ENCODE assay signal across 14 cellular contexts in genomic region chr1:178847919-178848318, GRCh38. TPM values are rescaled to one million over a fixed set of nuclear protein-coding genes. Genes with fewer than 3 reads are reported as not detected.
DNase-seq lines count a peak whose midpoint lies in the region; ATAC-seq, FAIRE-seq and TF ChIP-seq lines count a peak whose summit lies in the region.
"Not testable (repeated sequence)": the region's sequence is repeated elsewhere in the genome, so short reads cannot be mapped to it uniquely, and the experiment has no call there.
"Had no signal": no experiment of that assay in that cellular context is flagged by ENCODE, and none has a peak within 500 bp of the region (broad histone marks: within the 10 kb centered on the region; RNA-seq: fewer than 3 reads in every experiment).

No MANE protein-coding gene starts in this region.

- H3F3A ChIP-seq in PC-9 (ENCODE audit: insufficient read depth, low read depth) = peaks cover 31% of the 10 kb centered on the region

- not testable (repeated sequence) for H3K9ac ChIP-seq in K562 (ENCODE audit: insufficient read depth in 1 of 2, low read depth in 2 of 2, low read length in 2 of 2)

- TF ChIP-seq EP300 in K562 (IDR thresholded peaks at IDR 0.05; ENCODE audit: low read length) = not testable (repeated sequence)

- H3K9me3 Mint-ChIP-seq in activated B cell treated with CpG ODN at 0.5 μM for 24 hours, memory B cell: not testable (repeated sequence)

- not testable (repeated sequence) for FAIRE-seq in K562 (lab: Jason Lieb, UNC)

- CTCF ChIA-PET in HEK293 (lab: Yijun Ruan, JAX); activated B cell treated with CpG ODN at 0.5 μM for 24 hours (lab: Charles Lee); K562 (lab: Yijun Ruan, JAX; ENCODE audit: low intra/inter-chr PET ratio): not testable (repeated sequence)
- CTCF ChIA-PET in PC-9 (lab: Charles Lee) = interaction anchor here (0.7 kb wide), 2 partner anchors 98 to 310 kb away, joined by 3 read pairs; no protein-coding TSS in a partner anchor

- H3K4me1 ChIP-seq in ACC112 (ENCODE audit: control insufficient read depth, insufficient read depth, low read length, unreplicated experiment) = peaks cover 13% of the 10 kb centered on the region
- peaks cover 20% of the 10 kb centered on the region for H3K4me1 ChIP-seq in HEK293 (ENCODE audit: control insufficient read depth, insufficient read depth, low read length)
- peaks cover 18% of the 10 kb centered on the region for H3K4me1 ChIP-seq in PC-9 (replicated peaks; ENCODE audit: insufficient read depth)
- H3K4me1 ChIP-seq in K562 (replicated peaks in 1 of 2; ENCODE audit: control insufficient read depth in 2 of 2, insufficient read depth in 2 of 2, low read length in 2 of 2) = not testable (repeated sequence)
- peaks cover 12 to 16% of the 10 kb centered on the region in 2 donors for H3K4me1 ChIP-seq in thyroid gland

- not testable (repeated sequence) for H3K9me2 ChIP-seq in PC-9 (ENCODE audit: insufficient read depth)

- POLR2A ChIA-PET in HEK293 (lab: Yijun Ruan, JAX) (interaction anchor here (0.9 kb wide), 1 partner anchor 16 kb away, joined by 3 read pairs; no protein-coding TSS in a partner anchor), activated B cell treated with CpG ODN at 0.5 μM for 24 hours (lab: Charles Lee) (interaction anchor here (1.4 kb wide), 1 partner anchor 13 kb away, joined by 5 read pairs; no protein-coding TSS in a partner anchor)
- POLR2A ChIA-PET in PC-9 (lab: Charles Lee; ENCODE audit: unreplicated experiment); K562 (lab: Yijun Ruan, JAX): not testable (repeated sequence)

- DNase-seq in Caki2 (ENCODE audit: low read depth) = peak; percentile 2
- not testable (repeated sequence) for DNase-seq in PC-9; activated B cell treated with CpG ODN at 0.5 μM for 24 hours; K562 (ENCODE audit: extremely low read depth in 1 of 4, low spot score in 3 of 4); memory B cell (ENCODE audit: low spot score in 2 of 2); thyroid gland

- H3K27ac ChIP-seq in ACC112 (ENCODE audit: low read depth, low read length) (peak overlapping the region; percentile 28; the same call in 1 of the 2 replicates), PC-9 (peak overlapping the region; percentile 45; the same call in 1 of the 2 replicates), thyroid gland (peak overlapping the region; percentile 0 to 62 (median 51))
- not testable (repeated sequence) for H3K27ac ChIP-seq in HEK293 (ENCODE audit: extremely low read depth, low read depth, low read length); K562 (ENCODE audit: extremely low read depth, low read depth, low read length)

- in situ Hi-C loops in Caki2 (cut with HindIII; ENCODE audit: low pct_unique_long_range_greater_than_20kb, low sequenced_read_pairs); K562 (cut with MboI): not testable (repeated sequence)

- H3K27ac Mint-ChIP-seq in activated B cell treated with CpG ODN at 0.5 μM for 24 hours = peak overlapping the region; percentile 24
- H3K27ac Mint-ChIP-seq in memory B cell = peak overlapping the region; percentile 45

- not testable (repeated sequence) for H3K4me1 Mint-ChIP-seq in activated B cell treated with CpG ODN at 0.5 μM for 24 hours, memory B cell

- not testable (repeated sequence) for TF ChIP-seq RAD21 in K562 (CRISPR knock-in tag; conservative IDR thresholded peaks at IDR 0.05 in 1 of 2, IDR thresholded peaks at IDR 0.05 in 1 of 2)

- peak overlapping the region; percentile 21 for H3K4me2 ChIP-seq in PC-9
- not testable (repeated sequence) for H3K4me2 ChIP-seq in K562 (ENCODE audit: insufficient read depth, low read length)

- TF ChIP-seq CTCF in HEK293 (tag by site-specific recombination; IDR thresholded peaks at IDR 0.05); PC-9 (conservative IDR thresholded peaks at IDR 0.05); activated B cell treated with CpG ODN at 0.5 μM for 24 hours (IDR thresholded peaks at IDR 0.05); K562 (IDR thresholded peaks at IDR 0.05 in 2 of 3, conservative IDR thresholded peaks at IDR 0.05 in 1 of 3; ENCODE audit: insufficient read depth in 2 of 3, low read depth in 1 of 3, low read length in 3 of 3); thyroid gland (IDR thresholded peaks at IDR 0.05): not testable (repeated sequence)

- WGBS in K562 (ENCODE audit: insufficient coverage, low coverage, missing lambda C conversion rate) = 0% methylated on average over 1 of the region's 1 CpG
- 88 to 93% methylated on average over 1 of the region's 1 CpG for WGBS in thyroid gland, 2 donors

- TF ChIP-seq POLR2A in K562 (conservative IDR thresholded peaks at IDR 0.05); thyroid gland (IDR thresholded peaks at IDR 0.05): not testable (repeated sequence)

- H3K9me1 ChIP-seq in K562 (ENCODE audit: control insufficient read depth, insufficient read depth, low read length) = not testable (repeated sequence)

- H3K27me3 ChIP-seq in ACC112 (ENCODE audit: insufficient read depth, low read length); PC-9 (ENCODE audit: insufficient read depth, low read depth); K562 (ENCODE audit: control insufficient read depth in 2 of 2, insufficient read depth in 2 of 2, low read length in 2 of 2); thyroid gland: not testable (repeated sequence)

- H3K36me3 Mint-ChIP-seq in activated B cell treated with CpG ODN at 0.5 μM for 24 hours (ENCODE audit: low read depth) = peaks cover 68% of the 10 kb centered on the region
- H3K36me3 Mint-ChIP-seq in memory B cell = not testable (repeated sequence)

- not testable (repeated sequence) for H4K20me1 ChIP-seq in PC-9 (ENCODE audit: insufficient read depth); K562 (replicated peaks; ENCODE audit: control insufficient read depth, insufficient read depth, low read length)

- not testable (repeated sequence) for ATAC-seq in activated B cell treated with CpG ODN at 0.5 μM for 24 hours (ENCODE audit: low read depth); K562; memory B cell (ENCODE audit: low read depth)

- H3K79me2 ChIP-seq in ACC112 (ENCODE audit: control insufficient read depth, insufficient read depth, low read length, unreplicated experiment); PC-9 (ENCODE audit: low read depth); K562 (ENCODE audit: control insufficient read depth, insufficient read depth, low read length): not testable (repeated sequence)

- not testable (repeated sequence) for H2AFZ ChIP-seq in ACC112 (ENCODE audit: low read length, unreplicated experiment); PC-9; K562 (ENCODE audit: low read depth, low read length)

- not testable (repeated sequence) for H3K4me3 Mint-ChIP-seq in activated B cell treated with CpG ODN at 0.5 μM for 24 hours, memory B cell

- H3K36me3 ChIP-seq in ACC112 (ENCODE audit: insufficient read depth, low read length); HEK293 (ENCODE audit: control insufficient read depth in 2 of 2, insufficient read depth in 1 of 2, low read length in 2 of 2); PC-9 (ENCODE audit: low read depth); K562 (ENCODE audit: control insufficient read depth, insufficient read depth, low read length); thyroid gland: not testable (repeated sequence)

- H3K4me3 ChIP-seq in ACC112 (ENCODE audit: low read depth, low read length) = peak overlapping the region; percentile 25; the same call in 1 of the 2 replicates
- not testable (repeated sequence) for H3K4me3 ChIP-seq in HEK293 (ENCODE audit: low read depth, low read length); PC-9; K562; thyroid gland (replicated peaks in 1 of 3)

- intact Hi-C loops in PC-9 (cut with micrococcal nuclease; ENCODE audit: unreplicated experiment) = loop anchor here (5.0 kb wide), 1 partner anchor 306 kb away; no protein-coding TSS in a partner anchor
- intact Hi-C loops in activated B cell treated with CpG ODN at 0.5 μM for 24 hours (cut with micrococcal nuclease) = loop anchor here (5.0 kb wide), 1 partner anchor 36 kb away; no protein-coding TSS in a partner anchor
- intact Hi-C loops in K562 (cut with micrococcal nuclease); thyroid gland (cut with DNase I): not testable (repeated sequence)

- H3K9me3 ChIP-seq in HEK293 (ENCODE audit: control insufficient read depth, insufficient read depth, low read depth, low read length); PC-9 (ENCODE audit: insufficient read depth, low read depth); K562 (replicated peaks; ENCODE audit: control insufficient read depth, insufficient read depth, low read depth, low read length); thyroid gland: not testable (repeated sequence)

- BruUV-seq in PC-9 (replicated peaks; lab: Mats Ljungman, UMichigan); K562 (replicated peaks; lab: Mats Ljungman, UMichigan): not testable (repeated sequence)

- not testable (repeated sequence) for H3K27me3 Mint-ChIP-seq in activated B cell treated with CpG ODN at 0.5 μM for 24 hours, memory B cell

RNA-seq across cellular contexts. Expression of gene ANGPTL1, which starts 23.0 kb away (rescaled TPM):
- total RNA-seq in Caki2 (2014; rRNA removed; shearing (Covaris generic); ENCODE audit: low replicate concordance) = not detected in 2 replicates
- total RNA-seq in PC-9 (2021) (not detected in 2 replicates), activated B cell treated with CpG ODN at 0.5 μM for 24 hours (not detected in 2 replicates), K562 (2014; rRNA removed) (not detected in 2 replicates), K562 (2014; rRNA removed; fragmentation: Illumina TruSeq; extraction: Trizol) (not detected in 2 replicates), K562 (2015; rRNA removed; fragmentation: Illumina TruSeq; extraction: Trizol) (not detected in 2 replicates), K562 (2021) (0.04 TPM in 1 of 2 replicates, not detected in the other), thyroid gland (10 to 100 TPM; 48.4 to 79.3 (median 66.6) TPM)
- not detected in 2 replicates for total RNA-seq in K562 (2011; cell fraction: chromatin; rRNA removed; ENCODE audit: low replicate concordance)
- not detected in 2 replicates for total RNA-seq in K562 (2011; cell fraction: nucleolus; rRNA removed)
- total RNA-seq in K562 (2011; cell fraction: nucleoplasm; rRNA removed) = not detected in 2 replicates
- polyA plus RNA-seq in K562 (2011; rRNA removed) (not detected in 2 replicates), K562 (2014; fragmentation: Illumina TruSeq; extraction: Trizol) (not detected in 2 replicates), K562 (2014; fragmentation: Nextera tagmentation; extraction: Ambion mirVana) (under 1 TPM in 1 of 2 experiments, not detected in 1; 0.06 TPM), K562 (2014; rRNA removed) (not detected in 2 replicates)
- polyA plus RNA-seq in K562 (2011; cell fraction: cytosol; rRNA removed) = not detected in 2 replicates
- polyA plus RNA-seq in K562 (2011; cell fraction: nucleus; rRNA removed) = not detected in 2 replicates
- polyA plus RNA-seq in K562 (2012) = not detected in 2 replicates
- not detected in 2 replicates for polyA minus RNA-seq in K562 (2011; rRNA and poly(A)+ RNA removed)
- polyA minus RNA-seq in K562 (2011; cell fraction: cytosol; rRNA and poly(A)+ RNA removed) = not detected in 2 replicates
- polyA minus RNA-seq in K562 (2011; cell fraction: nucleus; rRNA and poly(A)+ RNA removed) = not detected in 2 replicates
- total RNA-seq: Caco-2; CD4-positive, alpha-beta T cell; CD8-positive, alpha-beta T cell; Daoy; G401; GM12878 had no signal
- polyA plus RNA-seq: GM12878 had no signal

Comparison
In these comparisons a context has a peak if more than half of its experiments do, and no peak if none do; other contexts are left out.
1. RNA of gene ANGPTL1, which starts 23.0 kb away (total RNA-seq): 48.4 to 79.3 TPM in thyroid gland; not detected in Caki2, not detected in PC-9, not detected in activated B cell treated with CpG ODN at 0.5 μM for 24 hours and 0.04 TPM in K562; every median in the first group is over 10 times any median in the second.